In the genomic region with DNA sequence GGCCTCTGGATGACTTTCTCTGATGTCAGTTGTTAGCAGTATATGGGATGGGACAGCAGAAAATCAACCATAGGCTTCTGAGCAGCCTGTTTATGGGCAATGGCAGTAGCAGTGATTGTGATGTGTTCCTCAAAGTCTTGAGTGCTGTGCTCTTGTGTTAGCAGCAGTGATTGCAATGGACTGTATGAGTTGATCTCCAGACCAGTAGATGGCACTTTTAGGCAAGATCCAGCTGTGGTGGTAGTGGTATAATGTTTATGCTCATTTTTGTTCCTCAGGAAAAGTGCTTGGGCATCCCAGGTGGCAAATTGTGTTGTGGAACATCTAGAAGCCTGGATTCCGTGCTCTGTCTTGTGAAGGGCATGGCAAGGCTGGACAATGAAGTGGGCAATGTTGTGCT, we compare ENCODE assay signal across 23 cellular contexts.
"Had no signal": no experiment of that assay in that cellular context is flagged by ENCODE, and none has a peak within 500 bp of the region (broad histone marks: within the 10 kb centered on the region; RNA-seq: fewer than 3 reads in every experiment).

No MANE protein-coding gene starts in this region.

- DNase-seq: cortex of kidney; effector memory CD8-positive, alpha-beta T cell; erythroblast; foreskin melanocyte; heart left ventricle; hippocampal formation; mammary epithelial cell; mucosa of descending colon; naive thymus-derived CD8-positive, alpha-beta T cell; psoas muscle; retina; spleen; stimulated activated CD4-positive, alpha-beta T cell treated with anti-CD3 and anti-CD28 coated beads, Interleukin-15, amount 100 ng/mL, for 24 hours; stimulated activated CD4-positive, alpha-beta T cell treated with anti-CD3 and anti-CD28 coated beads, Interleukin-1b, Interleukin-23, amount 100 ng/mL, for 48 hours; stimulated activated CD4-positive, alpha-beta T cell treated with anti-CD3 and anti-CD28 coated beads, Interleukin-4, amount 100 ng/mL, for 24 hours; stimulated activated naive B cell treated with anti-CD40 and anti-IgM and Interleukin-4, amounts not matched to agents 10 μg/mL and 1 μg/mL and 100 μg/mL, for 72 hours; stimulated activated naive CD8-positive, alpha-beta T cell treated with anti-CD3 and anti-CD28 coated beads, Interleukin-15, amount 100 ng/mL, for 72 hours; testis; upper lobe of right lung had no signal

- H3K27me3 ChIP-seq: heart left ventricle, neutrophil, spleen, testis, tibial nerve, upper lobe of right lung had no signal

- H3K27ac ChIP-seq: heart left ventricle, neutrophil, psoas muscle, spleen, testis, tibial nerve, upper lobe of right lung had no signal

- H3K4me1 ChIP-seq: heart left ventricle, psoas muscle, spleen, testis, tibial nerve, upper lobe of right lung had no signal

- H3K4me1 Mint-ChIP-seq: naive thymus-derived CD8-positive, alpha-beta T cell; stimulated activated naive B cell treated with anti-CD40 and anti-IgM and Interleukin-4, amounts not matched to agents 10 μg/mL and 1 μg/mL and 100 μg/mL, for 72 hours; stimulated activated naive CD8-positive, alpha-beta T cell treated with anti-CD3 and anti-CD28 coated beads, Interleukin-15, amount 100 ng/mL, for 72 hours had no signal

- ATAC-seq: effector memory CD8-positive, alpha-beta T cell; heart left ventricle; left lobe of liver; mucosa of descending colon; naive thymus-derived CD8-positive, alpha-beta T cell; psoas muscle; sciatic nerve; stimulated activated naive B cell treated with anti-CD40 and anti-IgM and Interleukin-4, amounts not matched to agents 10 μg/mL and 1 μg/mL and 100 μg/mL, for 72 hours; stimulated activated naive CD8-positive, alpha-beta T cell treated with anti-CD3 and anti-CD28 coated beads, Interleukin-15, amount 100 ng/mL, for 72 hours; upper lobe of right lung had no signal

- H3K27ac Mint-ChIP-seq: effector memory CD8-positive, alpha-beta T cell; naive thymus-derived CD8-positive, alpha-beta T cell; stimulated activated naive B cell treated with anti-CD40 and anti-IgM and Interleukin-4, amounts not matched to agents 10 μg/mL and 1 μg/mL and 100 μg/mL, for 72 hours; stimulated activated naive CD8-positive, alpha-beta T cell treated with anti-CD3 and anti-CD28 coated beads, Interleukin-15, amount 100 ng/mL, for 72 hours had no signal

- H3K36me3 ChIP-seq: heart left ventricle, neutrophil, spleen, tibial nerve, upper lobe of right lung had no signal

- H3K27me3 Mint-ChIP-seq: effector memory CD8-positive, alpha-beta T cell; stimulated activated naive B cell treated with anti-CD40 and anti-IgM and Interleukin-4, amounts not matched to agents 10 μg/mL and 1 μg/mL and 100 μg/mL, for 72 hours; stimulated activated naive CD8-positive, alpha-beta T cell treated with anti-CD3 and anti-CD28 coated beads, Interleukin-15, amount 100 ng/mL, for 72 hours had no signal

- H3K9me3 ChIP-seq: testis had no signal

- H3K4me3 Mint-ChIP-seq: effector memory CD8-positive, alpha-beta T cell; naive thymus-derived CD8-positive, alpha-beta T cell; stimulated activated naive B cell treated with anti-CD40 and anti-IgM and Interleukin-4, amounts not matched to agents 10 μg/mL and 1 μg/mL and 100 μg/mL, for 72 hours; stimulated activated naive CD8-positive, alpha-beta T cell treated with anti-CD3 and anti-CD28 coated beads, Interleukin-15, amount 100 ng/mL, for 72 hours had no signal

- H3K4me3 ChIP-seq: heart left ventricle, mucosa of descending colon, psoas muscle, spleen, testis, tibial nerve, upper lobe of right lung had no signal
